9 cellular contexts compared by ENCODE assay signal in the genomic region with DNA sequence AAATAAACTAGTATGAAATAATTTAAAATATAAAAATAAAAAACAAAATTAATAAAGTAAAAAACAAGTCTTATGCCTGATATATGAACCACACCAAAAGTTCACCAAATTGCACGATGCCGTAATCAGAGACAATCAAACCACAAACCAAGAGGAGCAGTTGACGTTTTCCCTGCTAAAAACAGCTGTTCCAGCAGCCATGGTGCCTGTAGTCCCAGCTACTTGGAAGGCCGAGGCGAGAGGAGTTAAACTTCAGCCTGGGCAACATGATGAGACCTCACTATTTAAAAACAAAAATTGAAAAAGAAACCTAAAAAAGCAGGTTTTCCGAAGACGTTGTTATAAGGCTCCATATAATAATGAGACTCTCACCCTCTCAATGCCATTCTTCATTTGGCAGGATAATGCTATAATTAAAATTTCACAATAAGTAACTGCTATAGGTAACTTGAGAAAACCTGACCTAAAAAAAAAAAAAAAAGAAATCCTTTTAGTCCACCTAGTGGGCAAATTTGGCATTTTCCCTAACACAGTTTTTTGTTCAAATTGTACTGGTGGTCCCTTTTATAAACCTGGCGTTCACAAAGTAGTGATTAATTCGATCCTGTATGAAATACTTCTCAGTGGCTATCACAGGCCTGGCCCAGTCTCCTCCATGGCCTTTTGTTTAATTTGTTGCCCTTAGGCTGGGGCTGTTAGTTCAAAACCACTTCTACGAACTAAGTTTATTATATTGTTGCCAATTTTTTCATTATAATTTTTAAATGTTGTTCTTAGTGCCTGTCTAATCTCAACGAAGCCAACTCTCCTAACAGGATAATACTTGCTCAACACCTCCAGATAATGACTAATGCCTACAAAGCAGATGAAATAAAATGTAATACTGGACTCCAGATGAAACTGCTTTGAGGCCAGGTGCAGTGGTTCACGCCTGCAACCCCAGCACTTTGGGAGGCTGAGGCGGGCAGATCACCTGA.
DNase-seq lines count a peak whose midpoint lies in the region; ATAC-seq and TF ChIP-seq lines count a peak whose summit lies in the region.
"Had no signal": no experiment of that assay in that cellular context is flagged by ENCODE, and none has a peak within 500 bp of the region (broad histone marks: within the 10 kb centered on the region; RNA-seq: fewer than 3 reads in every experiment).

No MANE protein-coding gene starts in this region.

- H3K27me3 Mint-ChIP-seq in brain = peaks cover 58% of the 10 kb centered on the region
- peaks cover 44% of the 10 kb centered on the region for H3K27me3 Mint-ChIP-seq in T-helper 2 cell treated with Interferon-gamma antibody and Interleukin-4, amounts not matched to agents 5 μg/mL and 100 μg/mL, for 36 hours (ENCODE audit: low read depth)

- H3K79me2 ChIP-seq in SK-N-SH (ENCODE audit: insufficient read depth) = no peaks in the 10 kb centered on the region

- no peak overlapping the region for H3K27ac ChIP-seq in SK-N-SH (ENCODE audit: low read depth in 2 of 2, low read length in 1 of 2)

- H3K27ac Mint-ChIP-seq in brain = no peak overlapping the region
- no peak overlapping the region for H3K27ac Mint-ChIP-seq in T-helper 2 cell treated with Interferon-gamma antibody and Interleukin-4, amounts not matched to agents 5 μg/mL and 100 μg/mL, for 36 hours
- H3K27ac Mint-ChIP-seq: activated naive CD8-positive, alpha-beta T cell had no signal

- no peaks in the 10 kb centered on the region for H3F3A ChIP-seq in SK-N-SH (replicated peaks; ENCODE audit: insufficient read depth)

- WGBS in SK-N-SH (ENCODE audit: low lambda C conversion rate) = 46% methylated on average over 13 of the region's 13 CpGs

- H3K4me3 Mint-ChIP-seq in brain = no peak overlapping the region
- no peak overlapping the region for H3K4me3 Mint-ChIP-seq in T-helper 2 cell treated with Interferon-gamma antibody and Interleukin-4, amounts not matched to agents 5 μg/mL and 100 μg/mL, for 36 hours
- H3K4me3 Mint-ChIP-seq: activated naive CD8-positive, alpha-beta T cell had no signal

- peaks cover 0 to 19% (median 1%) of the 10 kb centered on the region in 5 experiments for H3K9me3 Mint-ChIP-seq in brain
- no peaks in the 10 kb centered on the region for H3K9me3 Mint-ChIP-seq in T-helper 2 cell treated with Interferon-gamma antibody and Interleukin-4, amounts not matched to agents 5 μg/mL and 100 μg/mL, for 36 hours

- peaks cover 28% of the 10 kb centered on the region for H3K4me1 Mint-ChIP-seq in brain
- H3K4me1 Mint-ChIP-seq in T-helper 2 cell treated with Interferon-gamma antibody and Interleukin-4, amounts not matched to agents 5 μg/mL and 100 μg/mL, for 36 hours (ENCODE audit: low read depth) = no peaks in the 10 kb centered on the region

- H3K4me1 ChIP-seq in SK-N-SH (ENCODE audit: control insufficient read depth in 1 of 2, insufficient read depth in 2 of 2, low read depth in 1 of 2, low read length in 1 of 2) = peaks cover 0 to 6% of the 10 kb centered on the region in 2 experiments; a peak in 1 of 4 replicates

- no peak overlapping the region for H2AFZ ChIP-seq in SK-N-SH (ENCODE audit: low read depth)

- H3K27me3 ChIP-seq in SK-N-SH (ENCODE audit: insufficient read depth) = no peaks in the 10 kb centered on the region

- no peaks in the 10 kb centered on the region for H3K9me2 ChIP-seq in SK-N-SH

- ATAC-seq in SK-N-SH treated with all-trans-retinoic acid at 6 μM for 48 hours = no peak; the same call in 1 of the 3 replicates

- CTCF ChIA-PET in SK-N-SH (lab: Yijun Ruan, JAX) = interaction anchor here (0.6 to 8.3 kb wide), 26 partner anchors 9 to 491 kb away, joined by 3 to 140 read pairs (median 4); a partner anchor contains a TSS

- no peaks in the 10 kb centered on the region for H3K36me3 Mint-ChIP-seq in brain
- H3K36me3 Mint-ChIP-seq in T-helper 2 cell treated with Interferon-gamma antibody and Interleukin-4, amounts not matched to agents 5 μg/mL and 100 μg/mL, for 36 hours (ENCODE audit: low read depth) = no peaks in the 10 kb centered on the region
- H3K36me3 Mint-ChIP-seq: activated naive CD8-positive, alpha-beta T cell had no signal

- H4K20me1 ChIP-seq in SK-N-SH (ENCODE audit: insufficient read depth) = no peaks in the 10 kb centered on the region

- H3K9me3 ChIP-seq in SK-N-SH = no peaks in the 10 kb centered on the region

- no peak for TF ChIP-seq EP300 in SK-N-SH (IDR thresholded peaks at IDR 0.05; ENCODE audit: borderline replicate concordance in 1 of 2, low read depth in 1 of 2, low read length in 1 of 2)

- no peak overlapping the region for H3K4me3 ChIP-seq in SK-N-SH (ENCODE audit: low read depth in 2 of 2, low read length in 1 of 2)

- H3K4me2 ChIP-seq in SK-N-SH = no peak overlapping the region

- H3K9ac ChIP-seq in SK-N-SH = no peak overlapping the region

- peak; percentile 81 for TF ChIP-seq CTCF in SK-N-SH (IDR thresholded peaks at IDR 0.05)
- peak; percentile 75 to 85 for TF ChIP-seq CTCF in brain (conservative IDR thresholded peaks at IDR 0.05)

- no peaks in the 10 kb centered on the region for H3K36me3 ChIP-seq in SK-N-SH (replicated peaks in 1 of 2; ENCODE audit: control insufficient read depth in 1 of 2, insufficient read depth in 2 of 2, low read length in 1 of 2)

- intact Hi-C loops in posterior cingulate gyrus (cut with DNase I) = loop anchor here (2.0 kb wide), 1 partner anchor 81 kb away; no protein-coding TSS in a partner anchor

- DNase-seq in SK-N-SH = peak; percentile 65
- peak; percentile 35 for DNase-seq in NCI-H2107 (lab: John Stamatoyannopoulos, UW)
- DNase-seq in mesenteric fat pad (ENCODE audit: low spot score) = peak; percentile 30
- DNase-seq in T-helper 2 cell treated with Interferon-gamma antibody and Interleukin-4, amounts not matched to agents 5 μg/mL and 100 μg/mL, for 36 hours (ENCODE audit: low spot score) = no peak
- no peak for DNase-seq in stimulated activated CD4-positive, alpha-beta T cell treated with anti-CD3 and anti-CD28 coated beads, Interleukin-2, amount 100 ng/mL, for 48 hours
- no peak for DNase-seq in posterior cingulate gyrus

- POLR2A ChIA-PET in SK-N-SH (lab: Yijun Ruan, JAX) = no interaction called here

- peak; percentile 66 for TF ChIP-seq RAD21 in SK-N-SH (IDR thresholded peaks at IDR 0.05; ENCODE audit: low read length)

TF ChIP-seq in SK-N-SH, 30 proteins besides CTCF, POLR2A, EP300 and RAD21:
- peak; percentile 42 for TF ChIP-seq SMC3 (IDR thresholded peaks at IDR 0.05; ENCODE audit: low read depth, low read length)
- no peak for TF ChIP-seq NRF1 (IDR thresholded peaks at IDR 0.05; ENCODE audit: low read depth, low read length)
TF ChIP-seq in SK-N-SH: peak in this region for 1.

TF ChIP-seq in SK-N-SH treated with all-trans-retinoic acid at 6 μM for 48 hours, 23 proteins besides CTCF, POLR2A, EP300 and RAD21:
- TF ChIP-seq ARNTL (CRISPR knock-in tag; IDR thresholded peaks at IDR 0.05; ENCODE audit: borderline replicate concordance, low read depth) (no peak), TOX (CRISPR knock-in tag; IDR thresholded peaks at IDR 0.05; ENCODE audit: borderline replicate concordance) (no peak), ESRRG (CRISPR knock-in tag; IDR thresholded peaks at IDR 0.05) (no peak), ZFP30 (CRISPR knock-in tag; IDR thresholded peaks at IDR 0.05) (no peak), ZNF8 (CRISPR knock-in tag; IDR thresholded peaks at IDR 0.05) (no peak), ZNF70 (CRISPR knock-in tag; IDR thresholded peaks at IDR 0.05) (no peak)
TF ChIP-seq in SK-N-SH treated with all-trans-retinoic acid at 6 μM for 48 hours: peak in this region for 0.

Comparison
In these comparisons a context has a peak if more than half of its experiments do, and no peak if none do; other contexts are left out.
1. DNase-seq: peak in SK-N-SH (single experiment), NCI-H2107 (single experiment) and mesenteric fat pad (single experiment); none in T-helper 2 cell treated with Interferon-gamma antibody and Interleukin-4, amounts not matched to agents 5 μg/mL and 100 μg/mL, for 36 hours (single experiment), stimulated activated CD4-positive, alpha-beta T cell treated with anti-CD3 and anti-CD28 coated beads, Interleukin-2, amount 100 ng/mL, for 48 hours (0 of 2) and posterior cingulate gyrus (0 of 10).